In genomic region chr12:109102491-109102890, GRCh38 we compare ENCODE assay signal across 17 cellular contexts.
"Had no signal": no experiment of that assay in that cellular context is flagged by ENCODE, and none has a peak within 500 bp of the region (broad histone marks: within the 10 kb centered on the region; RNA-seq: fewer than 3 reads in every experiment).

No MANE protein-coding gene starts in this region.

- ATAC-seq: effector memory CD8-positive, alpha-beta T cell; foreskin keratinocyte; left colon; left ventricle myocardium superior; sciatic nerve; stimulated activated naive B cell treated with anti-CD40 and anti-IgM and Interleukin-4, amounts not matched to agents 10 μg/mL and 1 μg/mL and 100 μg/mL, for 72 hours; stimulated activated naive CD8-positive, alpha-beta T cell treated with anti-CD3 and anti-CD28 coated beads, Interleukin-15, amount 100 ng/mL, for 72 hours had no signal

- DNase-seq: effector memory CD8-positive, alpha-beta T cell; esophagus squamous epithelium; foreskin keratinocyte; hippocampal formation; left colon; left ventricle myocardium superior; mesendoderm; naive B cell; stimulated activated CD4-positive, alpha-beta T cell treated with anti-CD3 and anti-CD28 coated beads, Interleukin-2, amount 100 ng/mL, for 24 hours; stimulated activated CD4-positive, alpha-beta T cell treated with anti-CD3 and anti-CD28 coated beads, Interleukin-4, amount 100 ng/mL, for 4 hours; stimulated activated naive B cell treated with anti-CD40 and anti-IgM and Interleukin-4, amounts not matched to agents 10 μg/mL and 1 μg/mL and 100 μg/mL, for 72 hours; stimulated activated naive CD8-positive, alpha-beta T cell treated with anti-CD3 and anti-CD28 coated beads, Interleukin-15, amount 100 ng/mL, for 72 hours; transverse colon had no signal

- H3K4me3 ChIP-seq: esophagus squamous epithelium, lung, thoracic aorta, transverse colon had no signal

- H3K9me3 ChIP-seq: esophagus squamous epithelium, neutrophil, thoracic aorta, transverse colon had no signal

- H3K27ac ChIP-seq: esophagus squamous epithelium, foreskin keratinocyte, neutrophil, thoracic aorta, transverse colon had no signal

- H3K27me3 ChIP-seq: esophagus squamous epithelium, foreskin keratinocyte, neutrophil, transverse colon had no signal
